In genomic region chr9:35608221-35608620, GRCh38 we compare ENCODE assay signal across 26 cellular contexts. TPM values are rescaled to one million over a fixed set of nuclear protein-coding genes. Genes with fewer than 3 reads are reported as not detected.
"Had no signal": no experiment of that assay in that cellular context is flagged by ENCODE, and none has a peak within 500 bp of the region (broad histone marks: within the 10 kb centered on the region; RNA-seq: fewer than 3 reads in every experiment).

No MANE protein-coding gene starts in this region.

- H3K27me3 Mint-ChIP-seq: effector memory CD8-positive, alpha-beta T cell; natural killer cell treated with Interleukin-12 subunit alpha and Interleukin-12 subunit beta and Interleukin-15 and Interleukin-18, amount 100 ng/mL, for 72 hours; stimulated activated naive CD8-positive, alpha-beta T cell treated with anti-CD3 and anti-CD28 coated beads, Interleukin-15, Interleukin-2, amounts not matched to agents 100 ng/mL and 50 ng/mL, for 24 hours had no signal

- H3K27ac ChIP-seq: epithelial cell of prostate, esophagus muscularis mucosa, left ventricle myocardium inferior, pancreas, testis, upper lobe of right lung, vagina had no signal

- H3K4me3 Mint-ChIP-seq: dendritic cell treated with granulocyte-macrophage colony-stimulating factor and Interleukin-4, amounts not matched to agents 40 ng/mL and 50 ng/mL, for 4 days; stimulated activated naive CD8-positive, alpha-beta T cell treated with anti-CD3 and anti-CD28 coated beads, Interleukin-15, Interleukin-2, amounts not matched to agents 100 ng/mL and 50 ng/mL, for 24 hours had no signal

- H3K9me3 Mint-ChIP-seq: dendritic cell treated with granulocyte-macrophage colony-stimulating factor and Interleukin-4, amounts not matched to agents 40 ng/mL and 50 ng/mL, for 4 days; effector memory CD8-positive, alpha-beta T cell; natural killer cell treated with Interleukin-12 subunit alpha and Interleukin-12 subunit beta and Interleukin-15 and Interleukin-18, amount 100 ng/mL, for 72 hours; stimulated activated naive CD8-positive, alpha-beta T cell treated with anti-CD3 and anti-CD28 coated beads, Interleukin-15, Interleukin-2, amounts not matched to agents 100 ng/mL and 50 ng/mL, for 24 hours had no signal

- H3K4me3 ChIP-seq: esophagus muscularis mucosa, gastrocnemius medialis, left ventricle myocardium inferior, lung, mucosa of descending colon, pancreas, testis, tibial nerve, upper lobe of right lung, vagina had no signal

- ATAC-seq: effector memory CD8-positive, alpha-beta T cell; gastrocnemius medialis; mucosa of descending colon; natural killer cell treated with Interleukin-12 subunit alpha and Interleukin-12 subunit beta and Interleukin-15 and Interleukin-18, amount 100 ng/mL, for 72 hours; pancreas; right cardiac atrium; upper lobe of right lung had no signal

- H3K27ac Mint-ChIP-seq: dendritic cell treated with granulocyte-macrophage colony-stimulating factor and Interleukin-4, amounts not matched to agents 40 ng/mL and 50 ng/mL, for 4 days; progenitor cell of endocrine pancreas; stimulated activated naive CD8-positive, alpha-beta T cell treated with anti-CD3 and anti-CD28 coated beads, Interleukin-15, Interleukin-2, amounts not matched to agents 100 ng/mL and 50 ng/mL, for 24 hours had no signal

- H3K27me3 ChIP-seq: esophagus muscularis mucosa, gastrocnemius medialis, pancreas, testis, tibial nerve, upper lobe of right lung, vagina had no signal

- H3K9me3 ChIP-seq: esophagus muscularis mucosa, gastrocnemius medialis, left ventricle myocardium inferior, mucosa of descending colon, pancreas, testis, tibial nerve, upper lobe of right lung, vagina had no signal

- DNase-seq: effector memory CD8-positive, alpha-beta T cell; gastrocnemius medialis; glutamatergic neuron; immature natural killer cell; left ventricle myocardium inferior; mesenchymal stem cell; mucosa of descending colon; occipital lobe; pancreas; small intestine; stimulated activated CD4-positive, alpha-beta T cell treated with anti-CD3 and anti-CD28 coated beads, Interleukin-12 subunit alpha, Interleukin-12 subunit beta, amount 100 ng/mL, for 4 hours; stimulated activated CD4-positive, alpha-beta T cell treated with anti-CD3 and anti-CD28 coated beads, Interleukin-2, amount 100 ng/mL, for 48 hours; testis; upper lobe of right lung had no signal

- H3K36me3 Mint-ChIP-seq: natural killer cell treated with Interleukin-12 subunit alpha and Interleukin-12 subunit beta and Interleukin-15 and Interleukin-18, amount 100 ng/mL, for 72 hours had no signal

RNA-seq across cellular contexts. Expression of gene SIT1, which starts 42.5 kb away (rescaled TPM):
- total RNA-seq: fibroblast of villous mesenchyme, gastrocnemius medialis, left ventricle myocardium inferior, occipital lobe, progenitor cell of endocrine pancreas had no signal
- polyA plus RNA-seq: keratinocyte had no signal
